26 cellular contexts compared by ENCODE assay signal in the genomic region with DNA sequence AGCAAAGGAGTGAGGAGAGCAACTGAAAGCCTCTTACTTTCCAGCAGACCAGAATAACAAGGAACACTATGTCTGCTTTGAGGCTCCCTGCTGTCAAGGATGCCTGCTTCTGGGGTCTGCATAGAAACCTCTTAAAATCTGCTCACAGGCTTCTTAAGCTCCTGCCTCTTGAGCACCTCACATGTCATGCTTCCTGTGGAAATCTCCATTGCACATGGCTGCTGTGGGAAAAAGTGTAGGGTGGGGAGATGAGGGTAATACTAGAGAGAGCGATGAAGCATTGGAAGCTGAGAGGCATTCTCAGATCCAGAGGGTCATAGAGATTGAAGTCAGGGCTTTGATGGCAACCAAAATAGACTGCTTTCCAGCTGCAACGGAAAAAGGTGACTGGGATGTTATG. TPM values are rescaled to one million over a fixed set of nuclear protein-coding genes. Genes with fewer than 3 reads are reported as not detected.
"Had no signal": no experiment of that assay in that cellular context is flagged by ENCODE, and none has a peak within 500 bp of the region (broad histone marks: within the 10 kb centered on the region; RNA-seq: fewer than 3 reads in every experiment).

No MANE protein-coding gene starts in this region.

- ATAC-seq: activated T-helper 17 cell treated with anti-CD3 and anti-CD28 coated beads, Interleukin-2, amount 50 U/mL, for 72 hours; PC-3; T-helper 17 cell had no signal

- H3K27ac ChIP-seq: adrenal gland had no signal

- H3K4me3 ChIP-seq: adrenal gland, MG63 had no signal

- H3K9me3 ChIP-seq: adrenal gland, MG63 had no signal

- H3K4me3 Mint-ChIP-seq: activated B cell treated with CpG ODN at 0.5 μM for 24 hours; activated CD4-positive, alpha-beta memory T cell treated with anti-CD3 and anti-CD28 coated beads, Interleukin-2, amount 10 ng/mL, durations not matched to agents 7 days and 5 days; activated naive CD4-positive, alpha-beta T cell treated with anti-CD3 and anti-CD28 coated beads, Interleukin-2, amount 10 ng/mL, durations not matched to agents 7 days and 5 days; activated naive CD8-positive, alpha-beta T cell treated with anti-CD3 and anti-CD28 coated beads, Interleukin-2, amount 10 ng/mL, durations not matched to agents 7 days and 5 days; activated T-helper 17 cell treated with anti-CD3 and anti-CD28 coated beads, Interleukin-2, amount 50 U/mL, for 72 hours; T-helper 17 cell had no signal

- H3K9me3 Mint-ChIP-seq: activated B cell treated with CpG ODN at 0.5 μM for 24 hours; activated CD4-positive, alpha-beta memory T cell treated with anti-CD3 and anti-CD28 coated beads, Interleukin-2, amount 10 ng/mL, durations not matched to agents 7 days and 5 days; activated naive CD4-positive, alpha-beta T cell treated with anti-CD3 and anti-CD28 coated beads, Interleukin-2, amount 10 ng/mL, durations not matched to agents 7 days and 5 days; activated naive CD8-positive, alpha-beta T cell treated with anti-CD3 and anti-CD28 coated beads, Interleukin-2, amount 10 ng/mL, durations not matched to agents 7 days and 5 days; activated T-helper 17 cell treated with anti-CD3 and anti-CD28 coated beads, Interleukin-2, amount 50 U/mL, for 72 hours had no signal

- H3K36me3 ChIP-seq: adrenal gland had no signal

- H3K27me3 ChIP-seq: MG63 had no signal

- DNase-seq: activated B cell treated with CpG ODN at 0.5 μM for 24 hours; activated CD4-positive, alpha-beta memory T cell treated with anti-CD3 and anti-CD28 coated beads, Interleukin-2, amount 10 ng/mL, durations not matched to agents 7 days and 5 days; activated CD4-positive, alpha-beta T cell treated with anti-CD3 and anti-CD28 coated beads for 1 hour; activated CD4-positive, alpha-beta T cell treated with anti-CD3 and anti-CD28 coated beads, Interleukin-2, amount 50 U/mL, for 1 hour; activated gamma-delta T cell treated with Interleukin-2 at 50 U/mL for 16 hours; activated naive CD4-positive, alpha-beta T cell treated with anti-CD3 and anti-CD28 coated beads, Interleukin-2, amount 10 ng/mL, durations not matched to agents 7 days and 5 days; activated naive CD8-positive, alpha-beta T cell treated with anti-CD3 and anti-CD28 coated beads, Interleukin-2, amount 10 ng/mL, durations not matched to agents 7 days and 5 days; activated T-cell treated with anti-CD3 and anti-CD28 coated beads for 4 hours; activated T-cell treated with anti-CD3 and anti-CD28 coated beads, Interleukin-2, amount 50 U/mL, for 48 hours; adrenal gland; anterior cingulate cortex; cerebellar nuclear complex; MG63; MV-4-11; NCI-H1092 treated with DMSO at 0.1 percent for 48 hours; NCI-H1417 treated with DMSO at 0.1 percent for 48 hours; NCI-H1694; NCI-H2029; NCI-H2107; NCI-H446; PC-3; SHP77; T-helper 17 cell; T-helper 9 cell had no signal

- H3K27ac Mint-ChIP-seq: activated B cell treated with CpG ODN at 0.5 μM for 24 hours; activated CD4-positive, alpha-beta memory T cell treated with anti-CD3 and anti-CD28 coated beads, Interleukin-2, amount 10 ng/mL, durations not matched to agents 7 days and 5 days; activated naive CD4-positive, alpha-beta T cell treated with anti-CD3 and anti-CD28 coated beads, Interleukin-2, amount 10 ng/mL, durations not matched to agents 7 days and 5 days; activated naive CD8-positive, alpha-beta T cell treated with anti-CD3 and anti-CD28 coated beads, Interleukin-2, amount 10 ng/mL, durations not matched to agents 7 days and 5 days; activated T-helper 17 cell treated with anti-CD3 and anti-CD28 coated beads, Interleukin-2, amount 50 U/mL, for 72 hours; T-helper 17 cell had no signal

- H3K4me1 ChIP-seq: adrenal gland had no signal

- H3K36me3 Mint-ChIP-seq: activated naive CD4-positive, alpha-beta T cell treated with anti-CD3 and anti-CD28 coated beads, Interleukin-2, amount 10 ng/mL, durations not matched to agents 7 days and 5 days; activated naive CD8-positive, alpha-beta T cell treated with anti-CD3 and anti-CD28 coated beads, Interleukin-2, amount 10 ng/mL, durations not matched to agents 7 days and 5 days had no signal

RNA-seq across cellular contexts. Expression of gene HLX, which starts 6.2 kb away (rescaled TPM):
- total RNA-seq: activated CD8-positive, alpha-beta memory T cell treated with anti-CD3 and anti-CD28 coated beads for 36 hours had no signal
